Comparison of ENCODE assay signal across 28 cellular contexts in the genomic region with DNA sequence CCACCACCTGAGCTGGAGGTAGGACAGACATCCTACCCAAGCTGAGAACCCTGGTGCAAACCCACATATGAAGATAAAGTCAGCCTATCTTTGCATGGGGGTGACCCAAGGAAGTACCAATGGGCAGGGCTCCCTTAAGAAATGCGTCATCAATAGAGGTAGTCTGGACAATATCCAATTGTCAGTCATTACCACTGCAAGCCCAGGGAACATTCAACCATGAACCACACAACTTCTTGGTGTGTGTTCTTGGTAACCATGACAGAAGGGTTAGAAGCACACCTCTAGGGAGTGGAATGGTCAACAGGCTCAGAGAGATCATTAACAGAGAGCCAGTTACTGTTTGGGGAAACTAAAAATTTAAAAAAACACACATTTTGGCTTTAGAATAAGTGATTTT.
"Had no signal": no experiment of that assay in that cellular context is flagged by ENCODE, and none has a peak within 500 bp of the region (broad histone marks: within the 10 kb centered on the region; RNA-seq: fewer than 3 reads in every experiment).

No MANE protein-coding gene starts in this region.

- H3K27ac Mint-ChIP-seq: activated CD4-positive, alpha-beta memory T cell treated with anti-CD3 and anti-CD28 coated beads, Interleukin-2, amount 10 ng/mL, durations not matched to agents 7 days and 5 days; activated CD4-positive, alpha-beta T cell treated with anti-CD3 and anti-CD28 coated beads for 36 hours; activated CD4-positive, alpha-beta T cell treated with anti-CD3 and anti-CD28 coated beads, Interleukin-2, amount 10 ng/mL, durations not matched to agents 24 days and 14 days; activated naive CD4-positive, alpha-beta T cell treated with anti-CD3 and anti-CD28 coated beads, Interleukin-2, amount 10 ng/mL, durations not matched to agents 7 days and 5 days; activated naive CD8-positive, alpha-beta T cell treated with anti-CD3 and anti-CD28 coated beads, Interleukin-2, amount 10 ng/mL, durations not matched to agents 7 days and 5 days; activated T-cell treated with anti-CD3 and anti-CD28 coated beads, Interleukin-2, amount 50 U/mL, for 24 hours; activated T-cell treated with anti-CD3 and anti-CD28 coated beads, Interleukin-2, amount 50 U/mL, for 72 hours; dendritic cell treated with granulocyte-macrophage colony-stimulating factor and Interleukin-4, amounts not matched to agents 40 ng/mL and 50 ng/mL, for 4 days; endodermal cell had no signal

- H3K36me3 Mint-ChIP-seq: brain had no signal

- H3K27me3 ChIP-seq: ascending aorta, breast epithelium, dorsolateral prefrontal cortex, esophagus squamous epithelium, gastroesophageal sphincter had no signal

- H3K4me3 ChIP-seq: ascending aorta, breast epithelium, coronary artery, esophagus squamous epithelium, gastroesophageal sphincter had no signal

- H3K27ac ChIP-seq: ascending aorta, breast epithelium, coronary artery, esophagus squamous epithelium, gastroesophageal sphincter had no signal

- DNase-seq: activated CD4-positive, alpha-beta memory T cell treated with anti-CD3 and anti-CD28 coated beads, Interleukin-2, amount 10 ng/mL, durations not matched to agents 7 days and 5 days; activated CD4-positive, alpha-beta T cell treated with anti-CD3 and anti-CD28 coated beads for 36 hours; activated CD4-positive, alpha-beta T cell treated with anti-CD3 and anti-CD28 coated beads, Interleukin-2, amount 10 ng/mL, durations not matched to agents 24 days and 14 days; activated CD4-positive, alpha-beta T cell treated with anti-CD3 and anti-CD28 coated beads, Interleukin-2, amount 50 U/mL, for 4 hours; activated CD4-positive, CD25-positive, alpha-beta regulatory T cell; activated CD4-positive, CD25-positive, alpha-beta regulatory T cell treated with anti-CD3 and anti-CD28 coated beads, Interleukin-2, amount 50 U/mL, for 72 hours; activated CD8-positive, alpha-beta memory T cell treated with anti-CD3 and anti-CD28 coated beads, Interleukin-2, amount 50 U/mL, for 48 hours; activated gamma-delta T cell; activated naive CD4-positive, alpha-beta T cell; activated naive CD4-positive, alpha-beta T cell treated with anti-CD3 and anti-CD28 coated beads, Interleukin-2, amount 10 ng/mL, durations not matched to agents 7 days and 5 days; activated naive CD8-positive, alpha-beta T cell treated with anti-CD3 and anti-CD28 coated beads, Interleukin-2, amount 10 ng/mL, durations not matched to agents 7 days and 5 days; activated T-cell treated with anti-CD3 and anti-CD28 coated beads for 4 hours; activated T-cell treated with anti-CD3 and anti-CD28 coated beads, Interleukin-2, amount 50 U/mL, for 24 hours; activated T-cell treated with anti-CD3 and anti-CD28 coated beads, Interleukin-2, amount 50 U/mL, for 72 hours; dorsolateral prefrontal cortex; effector memory CD4-positive, alpha-beta T cell; endodermal cell; esophagus squamous epithelium; foreskin melanocyte; T-helper 2 cell had no signal

- H3K4me3 Mint-ChIP-seq: activated CD4-positive, alpha-beta memory T cell treated with anti-CD3 and anti-CD28 coated beads, Interleukin-2, amount 10 ng/mL, durations not matched to agents 7 days and 5 days; activated CD4-positive, alpha-beta T cell treated with anti-CD3 and anti-CD28 coated beads for 36 hours; activated CD4-positive, alpha-beta T cell treated with anti-CD3 and anti-CD28 coated beads, Interleukin-2, amount 10 ng/mL, durations not matched to agents 24 days and 14 days; activated naive CD4-positive, alpha-beta T cell treated with anti-CD3 and anti-CD28 coated beads, Interleukin-2, amount 10 ng/mL, durations not matched to agents 7 days and 5 days; activated naive CD8-positive, alpha-beta T cell treated with anti-CD3 and anti-CD28 coated beads, Interleukin-2, amount 10 ng/mL, durations not matched to agents 7 days and 5 days; activated T-cell treated with anti-CD3 and anti-CD28 coated beads, Interleukin-2, amount 50 U/mL, for 24 hours; activated T-cell treated with anti-CD3 and anti-CD28 coated beads, Interleukin-2, amount 50 U/mL, for 72 hours; central memory CD8-positive, alpha-beta T cell; dendritic cell treated with granulocyte-macrophage colony-stimulating factor and Interleukin-4, amounts not matched to agents 40 ng/mL and 50 ng/mL, for 4 days; endodermal cell had no signal

- ATAC-seq: activated CD4-positive, alpha-beta T cell treated with anti-CD3 and anti-CD28 coated beads for 36 hours; activated naive CD4-positive, alpha-beta T cell treated with anti-CD3 and anti-CD28 coated beads, Interleukin-2, amount 50 U/mL, for 72 hours; activated T-cell treated with anti-CD3 and anti-CD28 coated beads, Interleukin-2, amount 50 U/mL, for 72 hours; gastroesophageal sphincter had no signal

- H3K36me3 ChIP-seq: ascending aorta, breast epithelium, esophagus squamous epithelium, gastroesophageal sphincter had no signal

- H3K4me1 Mint-ChIP-seq: endodermal cell had no signal

- H3K27me3 Mint-ChIP-seq: activated CD4-positive, alpha-beta memory T cell treated with anti-CD3 and anti-CD28 coated beads, Interleukin-2, amount 10 ng/mL, durations not matched to agents 7 days and 5 days; activated CD4-positive, alpha-beta T cell treated with anti-CD3 and anti-CD28 coated beads for 36 hours; activated CD4-positive, alpha-beta T cell treated with anti-CD3 and anti-CD28 coated beads, Interleukin-2, amount 10 ng/mL, durations not matched to agents 24 days and 14 days; activated naive CD4-positive, alpha-beta T cell treated with anti-CD3 and anti-CD28 coated beads, Interleukin-2, amount 10 ng/mL, durations not matched to agents 7 days and 5 days; activated naive CD8-positive, alpha-beta T cell treated with anti-CD3 and anti-CD28 coated beads, Interleukin-2, amount 10 ng/mL, durations not matched to agents 7 days and 5 days; activated T-cell treated with anti-CD3 and anti-CD28 coated beads, Interleukin-2, amount 50 U/mL, for 24 hours; central memory CD8-positive, alpha-beta T cell had no signal

- H3K9me3 Mint-ChIP-seq: activated CD4-positive, alpha-beta memory T cell treated with anti-CD3 and anti-CD28 coated beads, Interleukin-2, amount 10 ng/mL, durations not matched to agents 7 days and 5 days; activated CD4-positive, alpha-beta T cell treated with anti-CD3 and anti-CD28 coated beads, Interleukin-2, amount 10 ng/mL, durations not matched to agents 24 days and 14 days; activated naive CD4-positive, alpha-beta T cell treated with anti-CD3 and anti-CD28 coated beads, Interleukin-2, amount 10 ng/mL, durations not matched to agents 7 days and 5 days; activated naive CD4-positive, alpha-beta T cell treated with anti-CD3 and anti-CD28 coated beads, Interleukin-2, amount 50 U/mL, for 72 hours; activated naive CD8-positive, alpha-beta T cell treated with anti-CD3 and anti-CD28 coated beads, Interleukin-2, amount 10 ng/mL, durations not matched to agents 7 days and 5 days; activated T-cell treated with anti-CD3 and anti-CD28 coated beads, Interleukin-2, amount 50 U/mL, for 24 hours; activated T-cell treated with anti-CD3 and anti-CD28 coated beads, Interleukin-2, amount 50 U/mL, for 72 hours; brain; central memory CD8-positive, alpha-beta T cell; dendritic cell treated with granulocyte-macrophage colony-stimulating factor and Interleukin-4, amounts not matched to agents 40 ng/mL and 50 ng/mL, for 4 days; endodermal cell had no signal

- H3K4me1 ChIP-seq: breast epithelium had no signal

- H3K9me3 ChIP-seq: ascending aorta, breast epithelium, esophagus squamous epithelium, gastroesophageal sphincter had no signal
